In genomic region chr1:147717051-147717705, GRCh38 we compare ENCODE assay signal across 12 cellular contexts. TPM values are rescaled to one million over a fixed set of nuclear protein-coding genes. Genes with fewer than 3 reads are reported as not detected.
DNase-seq lines count a peak whose midpoint lies in the region; ATAC-seq and TF ChIP-seq lines count a peak whose summit lies in the region.
"Had no signal": no experiment of that assay in that cellular context is flagged by ENCODE, and none has a peak within 500 bp of the region (broad histone marks: within the 10 kb centered on the region; RNA-seq: fewer than 3 reads in every experiment).

No MANE protein-coding gene starts in this region.

- TF ChIP-seq POLR2A in body of pancreas (IDR thresholded peaks at IDR 0.05) = no peak

- no peak for TF ChIP-seq EP300 in SK-N-SH (IDR thresholded peaks at IDR 0.05; ENCODE audit: borderline replicate concordance in 1 of 2, low read depth in 1 of 2, low read length in 1 of 2)

- H3K4me2 ChIP-seq in SK-N-SH = no peak overlapping the region

- TF ChIP-seq CTCF in body of pancreas (IDR thresholded peaks at IDR 0.05) (no peak), SK-N-SH (IDR thresholded peaks at IDR 0.05) (no peak)

- H3K9me3 ChIP-seq in body of pancreas (no peaks in the 10 kb centered on the region), SK-N-SH (no peaks in the 10 kb centered on the region)

- H3K9me3 Mint-ChIP-seq in naive B cell = peaks cover 3 to 14% (median 7%) of the 10 kb centered on the region in 7 donors

- intact Hi-C loops in body of pancreas (cut with DNase I) = no loop called here

- H3K27me3 ChIP-seq in body of pancreas = no peaks in the 10 kb centered on the region
- peaks cover 10% of the 10 kb centered on the region for H3K27me3 ChIP-seq in SK-N-SH (ENCODE audit: insufficient read depth)

- H3K27ac ChIP-seq in body of pancreas (peak overlapping the region in 1 of 4 donors; percentile 12), SK-N-SH (ENCODE audit: low read depth in 2 of 2, low read length in 1 of 2) (no peak overlapping the region)

- H2AFZ ChIP-seq in SK-N-SH (ENCODE audit: low read depth) = no peak overlapping the region

- H3K27ac Mint-ChIP-seq in naive B cell = no peak overlapping the region

- peaks cover 0 to 15% of the 10 kb centered on the region in 2 donors for H3K36me3 Mint-ChIP-seq in naive B cell

- H3K4me3 ChIP-seq in body of pancreas (no peak overlapping the region), SK-N-SH (ENCODE audit: low read depth in 2 of 2, low read length in 1 of 2) (no peak overlapping the region)

- DNase-seq in DMS153 treated with DMSO at 0.1 percent for 48 hours (lab: John Stamatoyannopoulos, UW; ENCODE audit: unreplicated experiment) (peak; percentile 99), NCI-H2029 treated with DMSO at 0.1 percent for 48 hours (lab: John Stamatoyannopoulos, UW) (peak; percentile 93), body of pancreas (peak in 2 of 4 donors; percentile 47 to 87), naive B cell (no peak), SK-N-SH (no peak)
- DNase-seq: activated CD4-positive, CD25-positive, alpha-beta regulatory T cell treated with anti-CD3 and anti-CD28 coated beads, Interleukin-2, amount 50 U/mL, for 72 hours; GDM1; NCI-H446 treated with DMSO at 0.1 percent for 48 hours; stimulated activated CD4-positive, alpha-beta T cell treated with anti-CD3 and anti-CD28 coated beads, Interleukin-1b, Interleukin-23, amount 100 ng/mL, for 48 hours had no signal

- peaks cover 35 to 51% (median 36%) of the 10 kb centered on the region in 3 donors for H3K27me3 Mint-ChIP-seq in naive B cell

- ATAC-seq in body of pancreas = peak; percentile 58
- peak; percentile 64 to 65 for ATAC-seq in naive B cell (ENCODE audit: low read depth in 2 of 2)
- ATAC-seq in GM19395 (IDR thresholded peaks at IDR 0.05; ENCODE audit: unreplicated experiment) = no peak
- no peak for ATAC-seq in HG03196 (IDR thresholded peaks at IDR 0.05; ENCODE audit: unreplicated experiment)
- ATAC-seq in HG03460 (IDR thresholded peaks at IDR 0.05; ENCODE audit: unreplicated experiment) = no peak

- peaks cover 13% of the 10 kb centered on the region for H3K4me1 ChIP-seq in body of pancreas
- H3K4me1 ChIP-seq in SK-N-SH (ENCODE audit: control insufficient read depth in 1 of 2, insufficient read depth in 2 of 2, low read depth in 1 of 2, low read length in 1 of 2) = no peaks in the 10 kb centered on the region

- H3K9me2 ChIP-seq in SK-N-SH = no peaks in the 10 kb centered on the region

- no peaks in the 10 kb centered on the region for H3K79me2 ChIP-seq in SK-N-SH (ENCODE audit: insufficient read depth)

- WGBS in body of pancreas, 2 donors = 65 to 80% methylated on average over 4 to 6 of the region's 6 CpGs
- WGBS in SK-N-SH (ENCODE audit: low lambda C conversion rate) = 15% methylated on average over 6 of the region's 6 CpGs

- POLR2A ChIA-PET in SK-N-SH (lab: Yijun Ruan, JAX) = no interaction called here

- CTCF ChIA-PET in SK-N-SH (lab: Yijun Ruan, JAX) = interaction anchor here (2.0 kb wide), 1 partner anchor 176 kb away, joined by 5 read pairs; no protein-coding TSS in a partner anchor

- H3F3A ChIP-seq in SK-N-SH (replicated peaks; ENCODE audit: insufficient read depth) = no peaks in the 10 kb centered on the region

- no peaks in the 10 kb centered on the region for H4K20me1 ChIP-seq in SK-N-SH (ENCODE audit: insufficient read depth)

- H3K4me1 Mint-ChIP-seq in naive B cell = peaks cover 6 to 14% (median 10%) of the 10 kb centered on the region in 3 donors

- no peak overlapping the region for H3K9ac ChIP-seq in SK-N-SH

- TF ChIP-seq RAD21 in SK-N-SH (IDR thresholded peaks at IDR 0.05; ENCODE audit: low read length) = no peak

- H3K4me3 Mint-ChIP-seq in naive B cell = peak overlapping the region in 5 of 8 donors; percentile 4 to 62 (median 45)

- no peaks in the 10 kb centered on the region for H3K36me3 ChIP-seq in body of pancreas (replicated peaks in 1 of 2; ENCODE audit: insufficient read depth in 1 of 2, low read depth in 2 of 2)
- H3K36me3 ChIP-seq in SK-N-SH (replicated peaks in 1 of 2; ENCODE audit: control insufficient read depth in 1 of 2, insufficient read depth in 2 of 2, low read length in 1 of 2) = no peaks in the 10 kb centered on the region

TF ChIP-seq in SK-N-SH, 30 proteins besides CTCF, POLR2A, EP300 and RAD21:
- no peak for TF ChIP-seq CHD2 (IDR thresholded peaks at IDR 0.05; ENCODE audit: low read length, partially characterized antibody)
- no peak for TF ChIP-seq RXRA (IDR thresholded peaks at IDR 0.05; ENCODE audit: borderline replicate concordance, low read depth)
- no peak for TF ChIP-seq NRF1 (IDR thresholded peaks at IDR 0.05; ENCODE audit: low read depth, low read length)
- no peak for TF ChIP-seq REST (IDR thresholded peaks at IDR 0.05; ENCODE audit: low read depth, low read length)
- TF ChIP-seq YY1 (IDR thresholded peaks at IDR 0.05; ENCODE audit: low read depth) = no peak
- no peak for TF ChIP-seq ELF1 (IDR thresholded peaks at IDR 0.05)
- TF ChIP-seq, protein P1, sequence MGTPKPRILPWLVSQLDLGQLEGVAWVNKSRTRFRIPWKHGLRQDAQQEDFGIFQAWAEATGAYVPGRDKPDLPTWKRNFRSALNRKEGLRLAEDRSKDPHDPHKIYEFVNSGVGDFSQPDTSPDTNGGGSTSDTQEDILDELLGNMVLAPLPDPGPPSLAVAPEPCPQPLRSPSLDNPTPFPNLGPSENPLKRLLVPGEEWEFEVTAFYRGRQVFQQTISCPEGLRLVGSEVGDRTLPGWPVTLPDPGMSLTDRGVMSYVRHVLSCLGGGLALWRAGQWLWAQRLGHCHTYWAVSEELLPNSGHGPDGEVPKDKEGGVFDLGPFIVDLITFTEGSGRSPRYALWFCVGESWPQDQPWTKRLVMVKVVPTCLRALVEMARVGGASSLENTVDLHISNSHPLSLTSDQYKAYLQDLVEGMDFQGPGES (IDR thresholded peaks at IDR 0.05; ENCODE audit: low read depth, low read length) = no peak
- TF ChIP-seq FOXM1 (IDR thresholded peaks at IDR 0.05; ENCODE audit: low read depth) = no peak
- TF ChIP-seq TAF1 (IDR thresholded peaks at IDR 0.05; ENCODE audit: borderline replicate concordance, low read depth, low read length) = no peak
- TF ChIP-seq RFX5 (IDR thresholded peaks at IDR 0.05; ENCODE audit: low read length) = no peak
- no peak for TF ChIP-seq NFIC (IDR thresholded peaks at IDR 0.05; ENCODE audit: borderline replicate concordance)
- no peak for TF ChIP-seq USF1 (IDR thresholded peaks at IDR 0.05; ENCODE audit: borderline replicate concordance, low read depth)
- no peak for TF ChIP-seq MEF2A (IDR thresholded peaks at IDR 0.05; ENCODE audit: borderline replicate concordance, low read depth)
- TF ChIP-seq FOSL2 (IDR thresholded peaks at IDR 0.05; ENCODE audit: borderline replicate concordance, low read depth) = no peak

RNA-seq across cellular contexts. Expression of gene GJA5, which starts 43.2 kb away (rescaled TPM):
- total RNA-seq in body of pancreas = 1 to 10 TPM in 1 of 2 donors, under 1 TPM in 1; 0.99 to 8.8 TPM
- polyA plus RNA-seq in naive B cell (ENCODE audit: low read depth in 6 of 6) (not detected), SK-N-SH (2012; rRNA removed) (not detected in 2 replicates)
- polyA plus RNA-seq in SK-N-SH (2012; cell fraction: cytosol; rRNA removed) = not detected in 2 replicates
- not detected in 2 replicates for polyA plus RNA-seq in SK-N-SH (2012; cell fraction: nucleus; rRNA removed)

RNA-seq across cellular contexts. Expression of gene ACP6, which starts 46.9 kb away (rescaled TPM):
- total RNA-seq in body of pancreas = 10 to 100 TPM; 13.2 to 24.7 TPM
- 1 to 10 TPM in 5 of 6 donors, not detected in 1; 3.4 to 8.9 (median 5.6) TPM for polyA plus RNA-seq in naive B cell (ENCODE audit: low read depth in 6 of 6)
- polyA plus RNA-seq in SK-N-SH (2012; rRNA removed) = 10.9 and 16.2 TPM in 2 replicates
- polyA plus RNA-seq in SK-N-SH (2012; cell fraction: cytosol; rRNA removed) = 6.5 and 7.3 TPM in 2 replicates
- polyA plus RNA-seq in SK-N-SH (2012; cell fraction: nucleus; rRNA removed) = 78.4 and 84.8 TPM in 2 replicates

Comparison
In these comparisons a context has a peak if more than half of its experiments do, and no peak if none do; other contexts are left out.
1. DNase-seq: peak in DMS153 treated with DMSO at 0.1 percent for 48 hours (single experiment) and NCI-H2029 treated with DMSO at 0.1 percent for 48 hours (single experiment); none in naive B cell (single experiment) and SK-N-SH (single experiment).
2. ATAC-seq: peak in body of pancreas (single experiment) and naive B cell (2 of 2); none in GM19395 (single experiment), HG03196 (single experiment) and HG03460 (single experiment).